Comparison of ENCODE assay signal across 8 cellular contexts in genomic region chr19:37466277-37466797, GRCh38. TPM values are rescaled to one million over a fixed set of nuclear protein-coding genes. Genes with fewer than 3 reads are reported as not detected.
DNase-seq lines count a peak whose midpoint lies in the region; ATAC-seq lines count a peak whose summit lies in the region.

No MANE protein-coding gene starts in this region.

- peak overlapping the region; percentile 68 to 93 (median 89) for H3K9ac ChIP-seq in skeletal muscle tissue (ENCODE audit: low read depth in 1 of 3, low read length in 3 of 3)

- peak in 1 of 2 experiments; percentile 7 for DNase-seq in HAP-1 (ENCODE audit: low spot score in 2 of 2)
- no peak for DNase-seq in activated CD8-positive, alpha-beta T cell treated with anti-CD3 and anti-CD28 coated beads, Interleukin-2, amount 10 ng/mL, durations not matched to agents 7 days and 5 days
- DNase-seq in right cardiac atrium = peak in 1 of 3 donors; percentile 42
- DNase-seq in HT-29 (ENCODE audit: low spot score) = no peak
- DNase-seq in COLO829 (ENCODE audit: low spot score) = no peak
- no peak for DNase-seq in stimulated activated CD4-positive, alpha-beta T cell treated with anti-CD3 and anti-CD28 coated beads, Interleukin-1b, Interleukin-23, amount 100 ng/mL, for 48 hours

- peaks cover 36% of the 10 kb centered on the region for H3K36me3 Mint-ChIP-seq in activated CD8-positive, alpha-beta T cell treated with anti-CD3 and anti-CD28 coated beads, Interleukin-2, amount 10 ng/mL, durations not matched to agents 7 days and 5 days (ENCODE audit: low read depth)

- POLR2A ChIA-PET in activated CD8-positive, alpha-beta T cell treated with anti-CD3 and anti-CD28 coated beads, Interleukin-2, amount 10 ng/mL, durations not matched to agents 7 days and 5 days (lab: Charles Lee) = interaction anchor here (1.0 to 1.8 kb wide), 3 partner anchors 40 to 977 kb away, joined by 3 to 10 read pairs (median 3); partner anchors contain the start of genes ZNF566 and ZNF793

- H3K4me3 Mint-ChIP-seq in activated CD8-positive, alpha-beta T cell treated with anti-CD3 and anti-CD28 coated beads, Interleukin-2, amount 10 ng/mL, durations not matched to agents 7 days and 5 days = peak overlapping the region; percentile 91

- peaks cover 33% of the 10 kb centered on the region for H3K4me1 Mint-ChIP-seq in activated CD8-positive, alpha-beta T cell treated with anti-CD3 and anti-CD28 coated beads, Interleukin-2, amount 10 ng/mL, durations not matched to agents 7 days and 5 days (ENCODE audit: low read depth)

- H3K4me1 ChIP-seq in HAP-1 (peaks cover 3% of the 10 kb centered on the region), right cardiac atrium (ENCODE audit: control insufficient read depth, insufficient read depth, low read length) (no peaks in the 10 kb centered on the region), skeletal muscle tissue (ENCODE audit: control insufficient read depth in 3 of 3, insufficient read depth in 3 of 3, low read length in 3 of 3) (peaks cover 7 to 39% (median 25%) of the 10 kb centered on the region in 3 donors)

- CTCF ChIA-PET in activated CD8-positive, alpha-beta T cell treated with anti-CD3 and anti-CD28 coated beads, Interleukin-2, amount 10 ng/mL, durations not matched to agents 7 days and 5 days (lab: Charles Lee) = interaction anchor here (0.6 kb wide), 1 partner anchor 48 kb away, joined by 3 read pairs; no protein-coding TSS in a partner anchor

- intact Hi-C loops in right cardiac atrium (cut with DNase I) = loop anchor here in 1 of 4 donors (5.0 kb wide), 1 partner anchor 41 kb away; the partner anchor contains the start of gene ZNF793

- peak overlapping the region; percentile 95 for H3K27ac Mint-ChIP-seq in activated CD8-positive, alpha-beta T cell treated with anti-CD3 and anti-CD28 coated beads, Interleukin-2, amount 10 ng/mL, durations not matched to agents 7 days and 5 days

- ATAC-seq in activated CD8-positive, alpha-beta T cell treated with anti-CD3 and anti-CD28 coated beads, Interleukin-2, amount 10 ng/mL, durations not matched to agents 7 days and 5 days = no peak
- ATAC-seq in right cardiac atrium (no peak), GM21825 (IDR thresholded peaks at IDR 0.05; ENCODE audit: unreplicated experiment) (no peak)

- no peaks in the 10 kb centered on the region for H3K27me3 ChIP-seq in HAP-1 (ENCODE audit: low read depth)
- no peaks in the 10 kb centered on the region for H3K27me3 ChIP-seq in right cardiac atrium (ENCODE audit: control insufficient read depth, insufficient read depth)
- H3K27me3 ChIP-seq in skeletal muscle tissue (ENCODE audit: control insufficient read depth in 3 of 3, insufficient read depth in 3 of 3, low read length in 3 of 3) = no peaks in the 10 kb centered on the region

- in situ Hi-C loops in HAP-1 (cut with MboI; ENCODE audit: low sequenced_read_pairs) = no loop called here

- H3K9me3 Mint-ChIP-seq in activated CD8-positive, alpha-beta T cell treated with anti-CD3 and anti-CD28 coated beads, Interleukin-2, amount 10 ng/mL, durations not matched to agents 7 days and 5 days (ENCODE audit: insufficient read depth) = peaks cover 14% of the 10 kb centered on the region

- peaks cover 21% of the 10 kb centered on the region for H3K36me3 ChIP-seq in HAP-1 (replicated peaks)
- peaks cover 26 to 36% (median 35%) of the 10 kb centered on the region in 3 donors for H3K36me3 ChIP-seq in skeletal muscle tissue (ENCODE audit: control insufficient read depth in 3 of 3, insufficient read depth in 3 of 3, low read length in 3 of 3)

- WGBS in right cardiac atrium = 36% methylated on average over 25 of the region's 25 CpGs

- H3K9me3 ChIP-seq in HAP-1 (peaks cover 7% of the 10 kb centered on the region; the same call in 1 of the 2 replicates), right cardiac atrium (ENCODE audit: control insufficient read depth, low read length) (no peaks in the 10 kb centered on the region), skeletal muscle tissue (ENCODE audit: control insufficient read depth in 3 of 3, low read length in 3 of 3) (peaks cover 0 to 10% (median 0%) of the 10 kb centered on the region in 3 donors)

- H3K4me3 ChIP-seq in HAP-1 = peak overlapping the region; percentile 68
- H3K4me3 ChIP-seq in right cardiac atrium (ENCODE audit: low read length) = peak overlapping the region; percentile 77
- H3K4me3 ChIP-seq in skeletal muscle tissue (ENCODE audit: low read length in 3 of 3) = peak overlapping the region; percentile 98 to 100 (median 100)

- H3K27me3 Mint-ChIP-seq in activated CD8-positive, alpha-beta T cell treated with anti-CD3 and anti-CD28 coated beads, Interleukin-2, amount 10 ng/mL, durations not matched to agents 7 days and 5 days (ENCODE audit: low read depth) = no peaks in the 10 kb centered on the region

- H3K27ac ChIP-seq in right cardiac atrium (ENCODE audit: low read length) (peak overlapping the region; percentile 45), skeletal muscle tissue (ENCODE audit: low read depth, low read length) (peak overlapping the region; percentile 82)

RNA-seq across cellular contexts. Expression of gene ZNF569, which starts 0.9 kb away (rescaled TPM):
- 1 to 10 TPM; 7.1 to 9.1 TPM for total RNA-seq in activated CD8-positive, alpha-beta T cell treated with anti-CD3 and anti-CD28 coated beads, Interleukin-2, amount 10 ng/mL, durations not matched to agents 7 days and 5 days
- total RNA-seq in right cardiac atrium = 1 to 10 TPM; 4.7 to 7.9 (median 6.6) TPM
- polyA plus RNA-seq in right cardiac atrium = 3.5 TPM
- 7.3 TPM for total RNA-seq in skeletal muscle tissue
- total RNA-seq in HT-29 (2014; rRNA removed; shearing (Covaris generic)) = 0.05 TPM in 1 of 2 replicates, not detected in the other

RNA-seq across cellular contexts. Expression of gene ZNF570, which starts 2.8 kb away (rescaled TPM):
- total RNA-seq in activated CD8-positive, alpha-beta T cell treated with anti-CD3 and anti-CD28 coated beads, Interleukin-2, amount 10 ng/mL, durations not matched to agents 7 days and 5 days = 1 to 10 TPM; 5.3 to 6.1 TPM
- total RNA-seq in right cardiac atrium = 1 to 10 TPM; 7.0 to 7.8 (median 7.2) TPM
- polyA plus RNA-seq in right cardiac atrium = 3.1 TPM
- 6.8 TPM for total RNA-seq in skeletal muscle tissue
- under 0.01 and 0.50 TPM in 2 replicates for total RNA-seq in HT-29 (2014; rRNA removed; shearing (Covaris generic))

RNA-seq across cellular contexts. Expression of gene ZNF793, which starts 40.4 kb away (rescaled TPM):
- 1 to 10 TPM; 4.7 to 6.0 TPM for total RNA-seq in activated CD8-positive, alpha-beta T cell treated with anti-CD3 and anti-CD28 coated beads, Interleukin-2, amount 10 ng/mL, durations not matched to agents 7 days and 5 days
- total RNA-seq in right cardiac atrium = 1 to 10 TPM; 6.0 to 9.2 (median 7.1) TPM
- 4.4 TPM for polyA plus RNA-seq in right cardiac atrium
- total RNA-seq in skeletal muscle tissue = 6.3 TPM
- not detected in 2 replicates for total RNA-seq in HT-29 (2014; rRNA removed; shearing (Covaris generic))
